In genomic region chr17:72699566-72699965, GRCh38 we compare ENCODE assay signal across 16 cellular contexts.
DNase-seq lines count a peak whose midpoint lies in the region; ATAC-seq, FAIRE-seq and TF ChIP-seq lines count a peak whose summit lies in the region.
"Had no signal": no experiment of that assay in that cellular context is flagged by ENCODE, and none has a peak within 500 bp of the region (broad histone marks: within the 10 kb centered on the region; RNA-seq: fewer than 3 reads in every experiment).

No MANE protein-coding gene starts in this region.

- CTCF ChIA-PET in SK-N-SH (lab: Yijun Ruan, JAX), result interaction anchor here (0.7 to 6.4 kb wide), 6 partner anchors 26 to 671 kb away, joined by 3 to 32 read pairs (median 6); no protein-coding TSS in a partner anchor

- H3F3A ChIP-seq in SK-N-SH (replicated peaks; ENCODE audit: insufficient read depth), result peaks cover 9% of the 10 kb centered on the region

- no peaks in the 10 kb centered on the region for H3K9me3 ChIP-seq in SK-N-SH
- H3K9me3 ChIP-seq in hepatocyte (ENCODE audit: low read depth), result no peaks in the 10 kb centered on the region
- no peaks in the 10 kb centered on the region for H3K9me3 ChIP-seq in small intestine (ENCODE audit: control insufficient read depth, low read depth)

- H3K79me2 ChIP-seq in SK-N-SH (ENCODE audit: insufficient read depth), result no peaks in the 10 kb centered on the region
- no peaks in the 10 kb centered on the region for H3K79me2 ChIP-seq in hepatocyte

- 61% methylated on average over 5 of the region's 5 CpGs for WGBS in SK-N-SH (ENCODE audit: low lambda C conversion rate)
- WGBS in hepatocyte (ENCODE audit: low lambda C conversion rate, missing lambda C conversion rate), result 90% methylated on average over 5 of the region's 5 CpGs
- 61 to 83% (median 67%) methylated on average over 5 of the region's 5 CpGs for WGBS in small intestine, 3 donors

- ATAC-seq in SK-N-SH treated with all-trans-retinoic acid at 6 μM for 48 hours (no peak; the same call in 2 of the 3 replicates), HG02884 (IDR thresholded peaks at IDR 0.05; ENCODE audit: unreplicated experiment) (no peak)
- ATAC-seq: left colon had no signal

- no peaks in the 10 kb centered on the region for H3K36me3 ChIP-seq in SK-N-SH (replicated peaks in 1 of 2; ENCODE audit: control insufficient read depth in 1 of 2, insufficient read depth in 2 of 2, low read length in 1 of 2)
- no peaks in the 10 kb centered on the region for H3K36me3 ChIP-seq in hepatocyte (replicated peaks; ENCODE audit: insufficient read depth, low read depth)
- no peaks in the 10 kb centered on the region for H3K36me3 ChIP-seq in small intestine (ENCODE audit: control insufficient read depth in 2 of 2, insufficient read depth in 2 of 2, low read length in 2 of 2)

- H3K4me2 ChIP-seq in SK-N-SH (peak overlapping the region; percentile 28; the same call in 1 of the 2 replicates), hepatocyte (no peak overlapping the region)

- no peak for TF ChIP-seq CTCF in SK-N-SH (IDR thresholded peaks at IDR 0.05)
- TF ChIP-seq CTCF in astrocyte of the cerebellum (IDR thresholded peaks at IDR 0.05; ENCODE audit: low read depth, low read length, missing control alignments), result no peak
- no peak for TF ChIP-seq CTCF in hepatocyte (IDR thresholded peaks at IDR 0.05; ENCODE audit: poor library complexity)

- peaks cover 19 to 29% of the 10 kb centered on the region in 2 experiments for H3K4me1 ChIP-seq in SK-N-SH (ENCODE audit: control insufficient read depth in 1 of 2, insufficient read depth in 2 of 2, low read depth in 1 of 2, low read length in 1 of 2)
- peaks cover 10% of the 10 kb centered on the region for H3K4me1 ChIP-seq in hepatocyte (ENCODE audit: insufficient read depth)
- peaks cover 0 to 3% of the 10 kb centered on the region in 2 donors for H3K4me1 ChIP-seq in small intestine (ENCODE audit: control insufficient read depth in 2 of 2, insufficient read depth in 1 of 2, low read depth in 1 of 2, low read length in 1 of 2)

- H3K9me2 ChIP-seq in SK-N-SH, result no peaks in the 10 kb centered on the region
- no peaks in the 10 kb centered on the region for H3K9me2 ChIP-seq in hepatocyte (replicated peaks; ENCODE audit: insufficient read depth)

- H4K20me1 ChIP-seq in SK-N-SH (ENCODE audit: insufficient read depth) (no peaks in the 10 kb centered on the region), hepatocyte (ENCODE audit: insufficient read depth, poor library complexity, severe bottlenecking) (no peaks in the 10 kb centered on the region)

- peak overlapping the region in 1 of 2 experiments; percentile 60; a peak in 2 of 4 replicates for H3K27ac ChIP-seq in SK-N-SH (ENCODE audit: low read depth in 2 of 2, low read length in 1 of 2)
- H3K27ac ChIP-seq in hepatocyte, result peak overlapping the region; percentile 33
- no peak overlapping the region for H3K27ac ChIP-seq in substantia nigra (ENCODE audit: low read depth, low read length, poor library complexity, severe bottlenecking)
- no peak overlapping the region for H3K27ac ChIP-seq in small intestine (ENCODE audit: low read depth in 1 of 2, low read length in 1 of 2)
- H3K27ac ChIP-seq: 22Rv1, VCaP had no signal

- H3K27me3 ChIP-seq in SK-N-SH (ENCODE audit: insufficient read depth), result no peaks in the 10 kb centered on the region
- H3K27me3 ChIP-seq in hepatocyte, result no peaks in the 10 kb centered on the region
- H3K27me3 ChIP-seq in small intestine (ENCODE audit: control insufficient read depth in 2 of 2, insufficient read depth in 2 of 2, low read length in 2 of 2), result no peaks in the 10 kb centered on the region

- TF ChIP-seq RAD21 in SK-N-SH (IDR thresholded peaks at IDR 0.05; ENCODE audit: low read length), result no peak

- H3K4me3 ChIP-seq in SK-N-SH (ENCODE audit: low read depth in 2 of 2, low read length in 1 of 2) (no peak overlapping the region), astrocyte of the cerebellum (ENCODE audit: low read depth, low read length) (no peak overlapping the region), hepatocyte (no peak overlapping the region), small intestine (ENCODE audit: low read depth in 1 of 2, low read length in 2 of 2) (no peak overlapping the region)

- no peak overlapping the region; the same call in 1 of the 2 replicates for H3K9ac ChIP-seq in SK-N-SH

- TF ChIP-seq EP300 in SK-N-SH (IDR thresholded peaks at IDR 0.05; ENCODE audit: borderline replicate concordance in 1 of 2, low read depth in 1 of 2, low read length in 1 of 2), result no peak

- no peak overlapping the region for H2AFZ ChIP-seq in SK-N-SH (ENCODE audit: low read depth)
- H2AFZ ChIP-seq in hepatocyte, result no peak overlapping the region

- DNase-seq in SK-N-SH (no peak), astrocyte of the cerebellum (ENCODE audit: low read depth) (peak; percentile 15), hepatocyte (ENCODE audit: low spot score) (no peak), substantia nigra (lab: John Stamatoyannopoulos, UW) (peak in 40 of 49 donors; percentile 9 to 81 (median 49)), small intestine (no peak), NCI-H1092 treated with DMSO at 0.1 percent for 48 hours (lab: John Stamatoyannopoulos, UW) (no peak)
- DNase-seq: activated naive CD4-positive, alpha-beta T cell treated with Interleukin-2 at 50 U/mL for 16 hours; Calu3; cortex of kidney; left colon; NCI-H69; trophoblast cell had no signal

- in situ Hi-C loops in astrocyte of the cerebellum (cut with HindIII; ENCODE audit: low sequenced_read_pairs), result no loop called here

- FAIRE-seq in small intestine (lab: Jason Lieb, UNC), result no peak

- POLR2A ChIA-PET in SK-N-SH (lab: Yijun Ruan, JAX), result no interaction called here

TF ChIP-seq in SK-N-SH, 30 proteins besides CTCF, POLR2A, EP300 and RAD21 (continues in another document):
- TF ChIP-seq JUND (IDR thresholded peaks at IDR 0.05), result peak; percentile 34
- no peak for TF ChIP-seq ZBTB33 (IDR thresholded peaks at IDR 0.05; ENCODE audit: borderline replicate concordance, low read depth)
- peak; percentile 33; the same call in 1 of the 2 replicates for TF ChIP-seq FOSL2 (IDR thresholded peaks at IDR 0.05; ENCODE audit: borderline replicate concordance, low read depth)
- no peak for TF ChIP-seq USF2 (IDR thresholded peaks at IDR 0.05; ENCODE audit: borderline replicate concordance, low read depth, low read length)

TF ChIP-seq in SK-N-SH treated with all-trans-retinoic acid at 6 μM for 48 hours, 23 proteins besides CTCF, POLR2A, EP300 and RAD21 (continues in another document):
- TF ChIP-seq GLIS3 (CRISPR knock-in tag; IDR thresholded peaks at IDR 0.05), result no peak
- no peak for TF ChIP-seq ZNF70 (CRISPR knock-in tag; IDR thresholded peaks at IDR 0.05)
- TF ChIP-seq POU6F1 (CRISPR knock-in tag; IDR thresholded peaks at IDR 0.05; ENCODE audit: borderline replicate concordance, low read depth), result no peak
- TF ChIP-seq OSR1 (CRISPR knock-in tag; IDR thresholded peaks at IDR 0.05), result no peak
- TF ChIP-seq ESRRG (CRISPR knock-in tag; IDR thresholded peaks at IDR 0.05), result no peak
- TF ChIP-seq ARNTL (CRISPR knock-in tag; IDR thresholded peaks at IDR 0.05; ENCODE audit: borderline replicate concordance, low read depth), result no peak
- TF ChIP-seq ISL1 (CRISPR knock-in tag; IDR thresholded peaks at IDR 0.05), result no peak
- no peak for TF ChIP-seq PPARA (CRISPR knock-in tag; IDR thresholded peaks at IDR 0.05; ENCODE audit: borderline replicate concordance)
- no peak for TF ChIP-seq ZFP30 (CRISPR knock-in tag; IDR thresholded peaks at IDR 0.05)
- TF ChIP-seq TOX (CRISPR knock-in tag; IDR thresholded peaks at IDR 0.05; ENCODE audit: borderline replicate concordance), result no peak
- TF ChIP-seq CSRNP3 (CRISPR knock-in tag; IDR thresholded peaks at IDR 0.05), result no peak
- no peak for TF ChIP-seq ZNF8 (CRISPR knock-in tag; IDR thresholded peaks at IDR 0.05)
- no peak for TF ChIP-seq CREB5 (CRISPR knock-in tag; IDR thresholded peaks at IDR 0.05; ENCODE audit: low read depth)
- no peak for TF ChIP-seq TCF4 (CRISPR knock-in tag; IDR thresholded peaks at IDR 0.05; ENCODE audit: borderline replicate concordance)
- TF ChIP-seq CSDC2 (CRISPR knock-in tag; IDR thresholded peaks at IDR 0.05), result no peak
- no peak for TF ChIP-seq SNAI2 (CRISPR knock-in tag; IDR thresholded peaks at IDR 0.05)

Comparison
In these comparisons a context has a peak if more than half of its experiments do, and no peak if none do; other contexts are left out.
1. DNase-seq: peak in astrocyte of the cerebellum (single experiment) and substantia nigra (40 of 49); none in SK-N-SH (single experiment), hepatocyte (single experiment), small intestine (single experiment) and NCI-H1092 treated with DMSO at 0.1 percent for 48 hours (single experiment).